ENCODE assay signal across 8 cellular contexts in the genomic region with DNA sequence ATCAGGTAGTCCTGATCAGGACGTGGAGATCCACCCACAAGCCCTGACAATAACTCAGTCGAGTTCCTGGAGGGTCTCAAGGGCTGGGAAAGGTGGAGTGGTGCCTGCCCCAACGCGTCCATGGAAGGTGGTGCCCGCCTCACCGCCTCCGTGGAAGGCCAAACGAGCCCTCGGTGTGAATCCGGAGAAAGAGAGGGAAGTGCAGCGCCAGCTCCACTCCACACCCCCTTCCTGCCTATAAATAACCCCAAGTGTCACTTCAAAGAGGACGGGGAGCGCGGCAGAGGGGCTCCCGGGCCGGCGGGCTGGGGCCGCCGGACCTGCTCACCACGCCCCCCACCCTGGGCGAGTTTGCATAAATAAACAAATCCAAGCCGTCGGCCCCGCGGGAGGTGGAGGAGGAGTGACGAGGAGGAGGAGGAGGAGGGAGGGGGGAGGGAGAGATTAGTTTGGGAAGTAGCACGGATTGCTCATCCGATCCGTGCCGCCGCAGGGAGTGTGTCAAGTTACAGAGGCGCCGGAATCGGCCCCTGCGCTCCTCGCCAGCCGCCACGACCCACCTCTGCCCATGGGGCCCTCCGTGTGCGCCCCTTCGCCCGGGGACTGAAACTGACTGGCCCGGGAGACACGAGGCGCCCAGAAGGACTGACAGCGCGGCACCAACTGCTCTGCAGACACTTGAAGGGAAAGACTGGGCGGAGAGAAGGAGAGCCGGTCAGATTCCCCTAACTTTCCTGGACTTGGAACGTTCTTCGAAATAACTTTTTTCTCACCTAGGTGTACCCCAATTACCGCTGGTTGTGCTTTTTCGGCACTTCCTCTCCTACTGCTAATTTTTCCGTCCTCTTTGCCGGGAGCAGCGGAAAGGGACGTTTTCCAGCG. TPM values are rescaled to one million over a fixed set of nuclear protein-coding genes. Genes with fewer than 3 reads are reported as not detected.
DNase-seq lines count a peak whose midpoint lies in the region; ATAC-seq, FAIRE-seq and TF ChIP-seq lines count a peak whose summit lies in the region.

A gene (plus strand): TSS at position 473 of the 882 bp plus-strand sequence. CDS start 518 bp downstream, outside the sequence.

- H3K4me3 Mint-ChIP-seq in mesothelial cell of epicardium, result peak within 1 kb of the TSS; percentile 75

- peak within 1 kb of the TSS; percentile 34 for H3K27ac Mint-ChIP-seq in mesothelial cell of epicardium

- H4K20me1 ChIP-seq in endothelial cell of umbilical vein (replicated peaks; ENCODE audit: control insufficient read depth, extremely low read depth, insufficient read depth, low read length), result no peaks in the 10 kb centered on the region

- DNase-seq in NOMO-1 treated with DMSO at 0.1 percent for 48 hours (lab: John Stamatoyannopoulos, UW; ENCODE audit: unreplicated experiment), result peak; percentile 10
- no peak for DNase-seq in NOMO-1 treated with dmso at 0.1 percent for 144 hours (lab: John Stamatoyannopoulos, UW; ENCODE audit: unreplicated experiment)
- DNase-seq in Panc1 (ENCODE audit: low read depth, low spot score), result no peak
- DNase-seq in endothelial cell of umbilical vein (ENCODE audit: low read depth, low spot score), result peak; percentile 62
- DNase-seq in mesothelial cell of epicardium (ENCODE audit: low spot score in 2 of 2, unreplicated experiment in 2 of 2), result peak in 1 of 2 experiments; percentile 55
- DNase-seq in GDM1 (lab: John Stamatoyannopoulos, UW), result no peak

- H3K9ac ChIP-seq in endothelial cell of umbilical vein (replicated peaks; ENCODE audit: extremely low read depth, insufficient read depth, low read length), result peak within 1 kb of the TSS; percentile 82

- H3K27me3 ChIP-seq in Panc1 (ENCODE audit: control insufficient read depth, insufficient read depth, low read length) (peaks cover 7% of the 10 kb centered on the region), endothelial cell of umbilical vein (ENCODE audit: control insufficient read depth in 2 of 2, insufficient read depth in 2 of 2, low read length in 2 of 2) (peaks cover 7 to 16% of the 10 kb centered on the region in 2 experiments)

- H3K4me1 Mint-ChIP-seq in mesothelial cell of epicardium, result peaks cover 24% of the 10 kb centered on the region

- no peaks in the 10 kb centered on the region for H3K9me1 ChIP-seq in endothelial cell of umbilical vein (replicated peaks; ENCODE audit: control insufficient read depth, extremely low read depth, insufficient read depth, low read length)

- H3K36me3 ChIP-seq in Panc1 (ENCODE audit: control insufficient read depth, insufficient read depth, low read length), result peaks cover 3% of the 10 kb centered on the region; the same call in 1 of the 2 replicates
- no peaks in the 10 kb centered on the region for H3K36me3 ChIP-seq in endothelial cell of umbilical vein (ENCODE audit: control insufficient read depth in 2 of 2, extremely low read depth in 1 of 2, insufficient read depth in 2 of 2, low read length in 2 of 2)

- H3K4me3 ChIP-seq in Panc1 (ENCODE audit: low read depth in 2 of 2, low read length in 2 of 2), result peak within 1 kb of the TSS; percentile 43 to 82
- peak within 1 kb of the TSS; percentile 42 to 91 (median 91) for H3K4me3 ChIP-seq in endothelial cell of umbilical vein (replicated peaks in 1 of 3; ENCODE audit: insufficient read depth in 1 of 3, low read depth in 1 of 3, low read length in 3 of 3)

- peak within 1 kb of the TSS; percentile 81 for H2AFZ ChIP-seq in endothelial cell of umbilical vein (ENCODE audit: low read depth, low read length)

- H3K27me3 Mint-ChIP-seq in mesothelial cell of epicardium (ENCODE audit: low read depth), result peaks cover 76% of the 10 kb centered on the region

- CTCF ChIA-PET in Panc1 (lab: Charles Lee), result interaction anchor here (0.5 to 1.1 kb wide), 9 partner anchors 8 to 160 kb away, joined by 3 to 12 read pairs (median 4); no protein-coding TSS in a partner anchor
- CTCF ChIA-PET in endothelial cell of umbilical vein (lab: Charles Lee), result interaction anchor here (0.6 to 6.4 kb wide), 58 partner anchors 8 to 161 kb away, joined by 3 to 92 read pairs (median 6); no protein-coding TSS in a partner anchor

- intact Hi-C loops in Panc1 (cut with micrococcal nuclease; ENCODE audit: unreplicated experiment), result loop anchor here (2.0 to 5.0 kb wide), 3 partner anchors 59 to 157 kb away; no protein-coding TSS in a partner anchor
- intact Hi-C loops in endothelial cell of umbilical vein (cut with micrococcal nuclease), result loop anchor here (1.0 to 5.0 kb wide), 5 partner anchors 29 to 113 kb away; no protein-coding TSS in a partner anchor

- H3K9me3 Mint-ChIP-seq in mesothelial cell of epicardium, result no peaks in the 10 kb centered on the region

- ATAC-seq in Panc1, result peak; percentile 43
- ATAC-seq in HG03354 (IDR thresholded peaks at IDR 0.05; ENCODE audit: poor library complexity, severe bottlenecking, unreplicated experiment), result no peak
- ATAC-seq in HG02610 (IDR thresholded peaks at IDR 0.05; ENCODE audit: unreplicated experiment), result no peak

- H3K9me3 ChIP-seq in Panc1 (ENCODE audit: control insufficient read depth, insufficient read depth, low read depth, low read length) (no peaks in the 10 kb centered on the region), endothelial cell of umbilical vein (replicated peaks; ENCODE audit: control insufficient read depth, insufficient read depth, low read length) (no peaks in the 10 kb centered on the region)

- in situ Hi-C loops in Panc1 (cut with HindIII; ENCODE audit: low pct_unique_long_range_greater_than_20kb, low sequenced_read_pairs), result no loop called here

- H3K4me2 ChIP-seq in endothelial cell of umbilical vein (ENCODE audit: insufficient read depth, low read length), result peak within 1 kb of the TSS; percentile 91

- BruUV-seq in Panc1 (replicated peaks; lab: Mats Ljungman, UMichigan) (no TSS peak), endothelial cell of umbilical vein (replicated peaks; lab: Mats Ljungman, UMichigan) (TSS peak; percentile 95)

- TF ChIP-seq CTCF in Panc1 (IDR thresholded peaks at IDR 0.05), result no peak; the same call in 1 of the 2 replicates
- TF ChIP-seq CTCF in endothelial cell of umbilical vein (IDR thresholded peaks at IDR 0.05; ENCODE audit: extremely low read depth in 1 of 2, insufficient read depth in 1 of 2, low read depth in 1 of 2, low read length in 2 of 2), result no peak
- peak; percentile 4 for TF ChIP-seq CTCF in mesothelial cell of epicardium (IDR thresholded peaks at IDR 0.05; ENCODE audit: unreplicated experiment)

- H3K36me3 Mint-ChIP-seq in mesothelial cell of epicardium, result no peaks in the 10 kb centered on the region

- H3K4me1 ChIP-seq in Panc1 (ENCODE audit: control insufficient read depth, insufficient read depth, low read length) (peaks cover 9% of the 10 kb centered on the region), endothelial cell of umbilical vein (ENCODE audit: control insufficient read depth, extremely low read depth, insufficient read depth, low read length) (peaks cover 25% of the 10 kb centered on the region)

- peak; percentile 92 for FAIRE-seq in endothelial cell of umbilical vein (lab: Jason Lieb, UNC)

- peaks cover 46% of the 10 kb centered on the region for H3K79me2 ChIP-seq in endothelial cell of umbilical vein (ENCODE audit: control insufficient read depth, insufficient read depth, low read length)

- no peak for TF ChIP-seq POLR2A in endothelial cell of umbilical vein (IDR thresholded peaks at IDR 0.05; ENCODE audit: low read depth, low read length)

- H3K27ac ChIP-seq in Panc1 (ENCODE audit: low read length) (no peak within 1 kb of the TSS; the same call in 1 of the 2 replicates), endothelial cell of umbilical vein (ENCODE audit: insufficient read depth, low read depth, low read length) (peak within 1 kb of the TSS; percentile 52)

- POLR2A ChIA-PET in Panc1 (lab: Charles Lee) (no interaction called here), endothelial cell of umbilical vein (lab: Charles Lee) (no interaction called here)

- dilution Hi-C loops in endothelial cell of umbilical vein (cut with MboI; ENCODE audit: extremely low pct_ligation_motif_present, low sequenced_read_pairs), result no loop called here

TF ChIP-seq in endothelial cell of umbilical vein, 7 proteins besides CTCF, POLR2A, EP300 and RAD21:
- TF ChIP-seq FOS (IDR thresholded peaks at IDR 0.05; ENCODE audit: borderline replicate concordance, insufficient read depth, low read length) (no peak), POLR2AphosphoS5 (IDR thresholded peaks at IDR 0.05; ENCODE audit: insufficient read depth, low read depth, low read length) (peak; percentile 75)

RNA-seq across cellular contexts. Expression of the gene that starts here (rescaled TPM):
- total RNA-seq in Panc1 (2021; ENCODE audit: unreplicated experiment) (1.0 TPM), endothelial cell of umbilical vein (26.7 and 47.5 TPM in 2 replicates), mesothelial cell of epicardium (12.6 to 14.4 TPM (median 14.1 TPM) in 3 replicates)
- polyA plus RNA-seq in Panc1 (2012; ENCODE audit: insufficient read length), result 0.31 TPM
- polyA plus RNA-seq in endothelial cell of umbilical vein, result 14.5 and 21.4 TPM in 2 replicates
- 33.6 and 39.5 TPM in 2 replicates for polyA plus RNA-seq in endothelial cell of umbilical vein (2011; cell fraction: cytosol; rRNA removed)
- polyA plus RNA-seq in endothelial cell of umbilical vein (2011; cell fraction: nucleus; rRNA removed), result 87.2 and 116 TPM in 2 replicates
- 13.5 and 39.8 TPM in 2 replicates for polyA plus RNA-seq in endothelial cell of umbilical vein (2012)
- 15.4 and 23.6 TPM in 2 replicates for polyA minus RNA-seq in endothelial cell of umbilical vein
- polyA minus RNA-seq in endothelial cell of umbilical vein (2011; cell fraction: cytosol; rRNA and poly(A)+ RNA removed), result not detected
- polyA minus RNA-seq in endothelial cell of umbilical vein (2011; cell fraction: nucleus; rRNA and poly(A)+ RNA removed), result 29.4 and 33.3 TPM in 2 replicates

Comparison
In these comparisons a context has a peak if more than half of its experiments do, and no peak if none do; other contexts are left out.
1. DNase-seq: peak in NOMO-1 treated with DMSO at 0.1 percent for 48 hours (single experiment) and endothelial cell of umbilical vein (single experiment); none in NOMO-1 treated with dmso at 0.1 percent for 144 hours (single experiment), Panc1 (single experiment) and GDM1 (single experiment).